In the genomic region with DNA sequence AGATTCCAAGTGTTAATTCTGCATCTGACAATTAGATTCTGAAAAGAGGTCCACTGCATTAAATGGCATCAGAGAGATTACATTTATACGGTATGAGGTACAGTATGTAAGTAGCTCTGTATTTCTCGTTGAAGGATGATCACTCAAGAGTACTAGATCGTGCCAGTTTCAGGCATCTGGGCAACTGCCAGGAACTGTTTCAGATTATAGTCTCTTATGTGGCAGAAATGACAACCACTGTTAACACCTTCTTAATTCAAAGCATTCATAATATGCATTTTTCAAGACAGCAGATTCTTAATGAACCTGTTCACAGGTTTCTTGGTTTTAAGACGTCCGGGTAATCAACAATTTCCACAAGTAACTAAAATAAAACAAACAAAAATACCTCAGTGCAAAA, we compare ENCODE assay signal across 10 cellular contexts. TPM values are rescaled to one million over a fixed set of nuclear protein-coding genes. Genes with fewer than 3 reads are reported as not detected.
A peak's percentile ranks its signal among the peaks of the same experiment; 100 is the strongest.
DNase-seq lines count a peak whose midpoint lies in the region; ATAC-seq and TF ChIP-seq lines count a peak whose summit lies in the region.
"Had no signal": no experiment of that assay in that cellular context is flagged by ENCODE, and none has a peak within 500 bp of the region (broad histone marks: within the 10 kb centered on the region; RNA-seq: fewer than 3 reads in every experiment).

No MANE protein-coding gene starts in this region.

- H2AFZ ChIP-seq in OCI-LY3 (ENCODE audit: low read depth, low read length), result no peak overlapping the region

- H4K20me1 ChIP-seq in OCI-LY3 (ENCODE audit: insufficient read depth, low read length), result no peaks in the 10 kb centered on the region

- H3K4me1 ChIP-seq in OCI-LY3 (ENCODE audit: low read length) (no peaks in the 10 kb centered on the region), sigmoid colon (peaks cover 0 to 42% (median 24%) of the 10 kb centered on the region in 4 donors)

- DNase-seq in GM06990 (ENCODE audit: extremely low read depth, insufficient read length) (no peak), fibroblast of the aortic adventitia (ENCODE audit: low read depth) (peak; percentile 40), sigmoid colon (no peak), SKM-1 (lab: John Stamatoyannopoulos, UW; ENCODE audit: unreplicated experiment) (no peak), HuH-7 (ENCODE audit: low spot score) (no peak), mesenteric fat pad (ENCODE audit: low spot score) (no peak)

- ATAC-seq in GM19467 (IDR thresholded peaks at IDR 0.05; ENCODE audit: unreplicated experiment), result no peak

- no peak for TF ChIP-seq EP300 in sigmoid colon (IDR thresholded peaks at IDR 0.05)

- TF ChIP-seq CTCF in GM06990 (IDR thresholded peaks at IDR 0.05; ENCODE audit: insufficient read depth, low read length, poor library complexity, severe bottlenecking) (no peak), OCI-LY3 (IDR thresholded peaks at IDR 0.05; ENCODE audit: low read depth, low read length) (no peak), fibroblast of the aortic adventitia (IDR thresholded peaks at IDR 0.05; ENCODE audit: insufficient read depth, low read length) (no peak), sigmoid colon (IDR thresholded peaks at IDR 0.05) (no peak)

- H3K27me3 ChIP-seq in GM06990 (replicated peaks; ENCODE audit: control insufficient read depth, insufficient read depth, low read length) (no peaks in the 10 kb centered on the region), OCI-LY3 (ENCODE audit: low read depth, low read length) (no peaks in the 10 kb centered on the region), sigmoid colon (no peaks in the 10 kb centered on the region)

- H3K4me3 ChIP-seq in GM06990 (replicated peaks; ENCODE audit: low read depth, low read length) (peak overlapping the region; percentile 81), OCI-LY3 (ENCODE audit: low read length) (peak overlapping the region; percentile 78), fibroblast of the aortic adventitia (ENCODE audit: low read depth, low read length) (peak overlapping the region; percentile 85), sigmoid colon (peak overlapping the region; percentile 62 to 94 (median 87))

- H3K9ac ChIP-seq in OCI-LY3 (ENCODE audit: low read length), result no peak overlapping the region

- peak overlapping the region; percentile 50 for H3K4me2 ChIP-seq in OCI-LY3 (ENCODE audit: low read length)

- H3K9me3 ChIP-seq in OCI-LY3 (ENCODE audit: insufficient read depth, low read length) (no peaks in the 10 kb centered on the region), sigmoid colon (no peaks in the 10 kb centered on the region)
- H3K9me3 ChIP-seq: mucosa of descending colon had no signal

- H3K27ac ChIP-seq in OCI-LY3 (ENCODE audit: low read length) (no peak overlapping the region), sigmoid colon (peak overlapping the region in 3 of 4 donors; percentile 96 to 98 (median 97))

- H3K79me2 ChIP-seq in OCI-LY3 (ENCODE audit: low read length), result peaks cover 7% of the 10 kb centered on the region; the same call in 1 of the 2 replicates

- no peaks in the 10 kb centered on the region for H3K36me3 ChIP-seq in GM06990 (ENCODE audit: control insufficient read depth, insufficient read depth, low read length)
- no peaks in the 10 kb centered on the region for H3K36me3 ChIP-seq in OCI-LY3 (replicated peaks; ENCODE audit: low read depth, low read length)
- H3K36me3 ChIP-seq in sigmoid colon, result no peaks in the 10 kb centered on the region

- WGBS in sigmoid colon, 2 donors, result 9 to 22% methylated on average over 5 of the region's 5 CpGs

- intact Hi-C loops in sigmoid colon (cut with DNase I), result loop anchor here (5.0 to 10.0 kb wide), 2 partner anchors 194 to 379 kb away; no protein-coding TSS in a partner anchor

- no peak for TF ChIP-seq POLR2A in sigmoid colon (IDR thresholded peaks at IDR 0.05)

RNA-seq across cellular contexts. Expression of a gene that starts 1.6 kb away (rescaled TPM):
- 22.2 and 23.4 TPM in 2 replicates for total RNA-seq in fibroblast of the aortic adventitia (ENCODE audit: low replicate concordance)
- total RNA-seq in sigmoid colon, result 10 to 100 TPM; 12.5 to 24.9 (median 14.9) TPM
- 1 to 10 TPM; 1.8 to 2.9 (median 1.8) TPM for polyA plus RNA-seq in sigmoid colon
- total RNA-seq in mesenteric fat pad, result 11.7 TPM
- polyA plus RNA-seq: IgD-negative memory B cell had no signal
